ENCODE assay signal across 1 cellular context in genomic region chr17:59890720-59891119, GRCh38.
A peak's percentile ranks its signal among the peaks of the same experiment; 100 is the strongest.
TF ChIP-seq lines count a peak whose summit lies in the region.

No MANE protein-coding gene starts in this region.

TF ChIP-seq in HepG2, 621 proteins besides CTCF, POLR2A, EP300 and RAD21:
- no peak for TF ChIP-seq ATM (IDR thresholded peaks at IDR 0.05; ENCODE audit: borderline replicate concordance)
- TF ChIP-seq CEBPB (IDR thresholded peaks at IDR 0.05; ENCODE audit: borderline replicate concordance, low read depth, low read length): peak; percentile 46; the same call in 1 of the 2 replicates
- TF ChIP-seq KLF12 (CRISPR knock-in tag; IDR thresholded peaks at IDR 0.05; ENCODE audit: borderline replicate concordance): no peak
- TF ChIP-seq FOSL2 (CRISPR knock-in tag; IDR thresholded peaks at IDR 0.05): peak; percentile 69
- peak; percentile 38; the same call in 1 of the 2 replicates for TF ChIP-seq SAP130 (CRISPR knock-in tag; IDR thresholded peaks at IDR 0.05; ENCODE audit: low read depth)
- no peak for TF ChIP-seq TAF1 (CRISPR knock-in tag; IDR thresholded peaks at IDR 0.05)
